1 cellular context compared by ENCODE assay signal in the genomic region with DNA sequence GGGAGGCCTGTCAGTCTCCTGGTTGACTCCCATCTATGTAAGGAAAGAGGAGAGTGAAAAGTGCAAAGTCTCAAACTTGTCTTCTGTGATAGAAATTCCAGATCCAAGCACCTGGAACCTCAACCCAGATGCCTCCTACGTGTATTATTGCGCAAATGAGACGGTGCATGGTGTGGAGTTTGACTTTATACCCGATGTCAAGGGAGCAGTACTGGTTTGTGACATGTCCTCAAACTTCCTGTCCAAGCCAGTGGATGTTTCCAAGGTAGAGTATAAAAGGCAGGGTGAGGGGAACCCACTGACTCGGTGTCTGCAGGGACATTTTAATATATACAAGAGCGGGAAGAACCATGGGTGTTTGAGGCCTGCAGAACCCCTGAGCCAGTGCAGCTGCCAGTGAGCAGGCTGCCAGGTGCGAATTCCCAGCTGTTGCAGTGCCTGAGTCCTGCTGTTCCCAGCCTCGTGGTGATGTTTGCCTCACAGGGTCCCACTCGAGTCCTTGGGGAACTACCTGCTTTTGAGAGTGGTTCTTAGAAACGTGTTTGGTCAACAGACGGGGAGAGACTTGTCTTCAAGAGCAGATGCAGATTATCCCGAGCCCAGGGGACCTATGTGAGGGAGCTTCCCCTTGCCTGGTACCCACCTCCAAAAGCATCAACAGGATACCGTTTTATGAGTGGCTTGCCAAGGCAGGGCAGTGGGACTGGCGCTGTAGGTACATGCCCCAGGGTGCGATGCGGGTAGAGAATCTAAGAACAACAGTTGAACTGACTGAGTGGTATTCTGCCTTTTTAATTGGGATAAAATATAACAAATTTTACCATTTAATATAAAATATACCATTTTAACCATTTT.
TF ChIP-seq lines count a peak whose summit lies in the region.

No MANE protein-coding gene starts in this region.

TF ChIP-seq in liver, 16 proteins besides CTCF, POLR2A, EP300 and RAD21:
- TF ChIP-seq, protein P1, sequence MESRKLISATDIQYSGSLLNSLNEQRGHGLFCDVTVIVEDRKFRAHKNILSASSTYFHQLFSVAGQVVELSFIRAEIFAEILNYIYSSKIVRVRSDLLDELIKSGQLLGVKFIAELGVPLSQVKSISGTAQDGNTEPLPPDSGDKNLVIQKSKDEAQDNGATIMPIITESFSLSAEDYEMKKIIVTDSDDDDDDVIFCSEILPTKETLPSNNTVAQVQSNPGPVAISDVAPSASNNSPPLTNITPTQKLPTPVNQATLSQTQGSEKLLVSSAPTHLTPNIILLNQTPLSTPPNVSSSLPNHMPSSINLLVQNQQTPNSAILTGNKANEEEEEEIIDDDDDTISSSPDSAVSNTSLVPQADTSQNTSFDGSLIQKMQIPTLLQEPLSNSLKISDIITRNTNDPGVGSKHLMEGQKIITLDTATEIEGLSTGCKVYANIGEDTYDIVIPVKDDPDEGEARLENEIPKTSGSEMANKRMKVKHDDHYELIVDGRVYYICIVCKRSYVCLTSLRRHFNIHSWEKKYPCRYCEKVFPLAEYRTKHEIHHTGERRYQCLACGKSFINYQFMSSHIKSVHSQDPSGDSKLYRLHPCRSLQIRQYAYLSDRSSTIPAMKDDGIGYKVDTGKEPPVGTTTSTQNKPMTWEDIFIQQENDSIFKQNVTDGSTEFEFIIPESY (IDR thresholded peaks at IDR 0.05) = no peak
- TF ChIP-seq EGR1 (IDR thresholded peaks at IDR 0.05; ENCODE audit: low read depth in 2 of 2) (no peak), YY1 (IDR thresholded peaks at IDR 0.05) (no peak), JUND (IDR thresholded peaks at IDR 0.05) (no peak), NR2F2 (IDR thresholded peaks at IDR 0.05) (no peak), SP1 (IDR thresholded peaks at IDR 0.05) (no peak), HNF4A (conservative IDR thresholded peaks at IDR 0.05) (peak; percentile 44 to 76), FOXA1 (IDR thresholded peaks at IDR 0.05) (no peak), FOXA2 (IDR thresholded peaks at IDR 0.05) (no peak), RXRA (IDR thresholded peaks at IDR 0.05) (peak in 1 of 2 donors; percentile 46)
- TF ChIP-seq, protein P2, sequence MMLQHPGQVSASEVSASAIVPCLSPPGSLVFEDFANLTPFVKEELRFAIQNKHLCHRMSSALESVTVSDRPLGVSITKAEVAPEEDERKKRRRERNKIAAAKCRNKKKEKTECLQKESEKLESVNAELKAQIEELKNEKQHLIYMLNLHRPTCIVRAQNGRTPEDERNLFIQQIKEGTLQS (IDR thresholded peaks at IDR 0.05) = no peak
- TF ChIP-seq, protein P3, sequence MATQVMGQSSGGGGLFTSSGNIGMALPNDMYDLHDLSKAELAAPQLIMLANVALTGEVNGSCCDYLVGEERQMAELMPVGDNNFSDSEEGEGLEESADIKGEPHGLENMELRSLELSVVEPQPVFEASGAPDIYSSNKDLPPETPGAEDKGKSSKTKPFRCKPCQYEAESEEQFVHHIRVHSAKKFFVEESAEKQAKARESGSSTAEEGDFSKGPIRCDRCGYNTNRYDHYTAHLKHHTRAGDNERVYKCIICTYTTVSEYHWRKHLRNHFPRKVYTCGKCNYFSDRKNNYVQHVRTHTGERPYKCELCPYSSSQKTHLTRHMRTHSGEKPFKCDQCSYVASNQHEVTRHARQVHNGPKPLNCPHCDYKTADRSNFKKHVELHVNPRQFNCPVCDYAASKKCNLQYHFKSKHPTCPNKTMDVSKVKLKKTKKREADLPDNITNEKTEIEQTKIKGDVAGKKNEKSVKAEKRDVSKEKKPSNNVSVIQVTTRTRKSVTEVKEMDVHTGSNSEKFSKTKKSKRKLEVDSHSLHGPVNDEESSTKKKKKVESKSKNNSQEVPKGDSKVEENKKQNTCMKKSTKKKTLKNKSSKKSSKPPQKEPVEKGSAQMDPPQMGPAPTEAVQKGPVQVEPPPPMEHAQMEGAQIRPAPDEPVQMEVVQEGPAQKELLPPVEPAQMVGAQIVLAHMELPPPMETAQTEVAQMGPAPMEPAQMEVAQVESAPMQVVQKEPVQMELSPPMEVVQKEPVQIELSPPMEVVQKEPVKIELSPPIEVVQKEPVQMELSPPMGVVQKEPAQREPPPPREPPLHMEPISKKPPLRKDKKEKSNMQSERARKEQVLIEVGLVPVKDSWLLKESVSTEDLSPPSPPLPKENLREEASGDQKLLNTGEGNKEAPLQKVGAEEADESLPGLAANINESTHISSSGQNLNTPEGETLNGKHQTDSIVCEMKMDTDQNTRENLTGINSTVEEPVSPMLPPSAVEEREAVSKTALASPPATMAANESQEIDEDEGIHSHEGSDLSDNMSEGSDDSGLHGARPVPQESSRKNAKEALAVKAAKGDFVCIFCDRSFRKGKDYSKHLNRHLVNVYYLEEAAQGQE (IDR thresholded peaks at IDR 0.05) = no peak
- TF ChIP-seq, protein P4, sequence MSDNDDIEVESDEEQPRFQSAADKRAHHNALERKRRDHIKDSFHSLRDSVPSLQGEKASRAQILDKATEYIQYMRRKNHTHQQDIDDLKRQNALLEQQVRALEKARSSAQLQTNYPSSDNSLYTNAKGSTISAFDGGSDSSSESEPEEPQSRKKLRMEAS (IDR thresholded peaks at IDR 0.05) = no peak
